In genomic region chr5:116652196-116652729, GRCh38 we compare ENCODE assay signal across 10 cellular contexts.
A peak's percentile ranks its signal among the peaks of the same experiment; 100 is the strongest.
DNase-seq lines count a peak whose midpoint lies in the region; ATAC-seq, FAIRE-seq and TF ChIP-seq lines count a peak whose summit lies in the region.
"Had no signal": no experiment of that assay in that cellular context is flagged by ENCODE, and none has a peak within 500 bp of the region (broad histone marks: within the 10 kb centered on the region; RNA-seq: fewer than 3 reads in every experiment).

No MANE protein-coding gene starts in this region.

- intact Hi-C loops in GM12878 (cut with micrococcal nuclease; ENCODE audit: unreplicated experiment) (loop anchor here (1.0 to 5.0 kb wide), 4 partner anchors 37 to 112 kb away; no protein-coding TSS in a partner anchor), kidney (cut with DNase I) (no loop called here), prostate gland (cut with DNase I) (no loop called here)

- CTCF ChIA-PET in GM12878 (lab: Yijun Ruan, JAX) = interaction anchor here (1.7 to 5.9 kb wide), 3 partner anchors 21 to 111 kb away, joined by 4 to 42 read pairs (median 18); partner anchors contain the start of gene SEMA6A

- 0% methylated on average over 7 of the region's 7 CpGs for WGBS in GM12878 (ENCODE audit: insufficient coverage, insufficient replicate concordance, low lambda C conversion rate, missing lambda C conversion rate)
- 38% methylated on average over 7 of the region's 7 CpGs for WGBS in prostate gland

- H3K4me3 ChIP-seq in GM12878 = no peak overlapping the region
- no peak overlapping the region for H3K4me3 ChIP-seq in kidney (ENCODE audit: low read length in 2 of 2)
- no peak overlapping the region for H3K4me3 ChIP-seq in prostate gland

- H3K27me3 ChIP-seq in GM12878 (replicated peaks in 1 of 2; ENCODE audit: control insufficient read depth in 2 of 2, insufficient read depth in 2 of 2, low read length in 1 of 2) (no peaks in the 10 kb centered on the region), prostate gland (replicated peaks; ENCODE audit: insufficient read depth) (no peaks in the 10 kb centered on the region)

- SMC1A ChIA-PET in GM12878 (lab: Charles Lee; ENCODE audit: uncharacterized antibody, unreplicated experiment) = interaction anchor here (0.8 to 17.6 kb wide), 17 partner anchors 15 to 515 kb away, joined by 3 to 394 read pairs (median 6); partner anchors contain the start of gene SEMA6A

- H3K4me2 ChIP-seq in GM12878 (ENCODE audit: control insufficient read depth, insufficient read depth) = peak overlapping the region; percentile 52

- no peaks in the 10 kb centered on the region; the same call in 2 of the 3 replicates for H3K9me3 ChIP-seq in GM12878 (replicated peaks; ENCODE audit: control insufficient read depth, insufficient read depth, low read length)
- no peaks in the 10 kb centered on the region for H3K9me3 ChIP-seq in kidney (ENCODE audit: control insufficient read depth in 1 of 2, low read length in 2 of 2)
- no peaks in the 10 kb centered on the region for H3K9me3 ChIP-seq in prostate gland

- POLR2A ChIA-PET in GM12878 (lab: Charles Lee) = interaction anchor here (0.6 to 6.0 kb wide), 13 partner anchors 16 to 298 kb away, joined by 3 to 40 read pairs (median 8); partner anchors contain the start of gene SEMA6A

- no peaks in the 10 kb centered on the region for H3K36me3 ChIP-seq in GM12878 (ENCODE audit: control insufficient read depth in 2 of 2, insufficient read depth in 2 of 2, low read length in 1 of 2)
- H3K36me3 ChIP-seq in kidney (ENCODE audit: control insufficient read depth in 1 of 2, insufficient read depth in 2 of 2, low read length in 2 of 2) = no peaks in the 10 kb centered on the region
- no peaks in the 10 kb centered on the region for H3K36me3 ChIP-seq in prostate gland

- RAD21 ChIA-PET in GM12878 (lab: Charles Lee; ENCODE audit: unreplicated experiment) = interaction anchor here (0.6 to 9.1 kb wide), 16 partner anchors 17 to 296 kb away, joined by 3 to 164 read pairs (median 4); partner anchors contain the start of gene SEMA6A

- H2AFZ ChIP-seq in GM12878 (ENCODE audit: control insufficient read depth, low read depth, low read length) = peak overlapping the region; percentile 63

- H3K4me1 ChIP-seq in GM12878 (ENCODE audit: control insufficient read depth, insufficient read depth, low read length) (peaks cover 12% of the 10 kb centered on the region), kidney (ENCODE audit: control insufficient read depth in 1 of 2, insufficient read depth in 1 of 2, low read depth in 1 of 2, low read length in 2 of 2) (no peaks in the 10 kb centered on the region), prostate gland (replicated peaks) (no peaks in the 10 kb centered on the region)

- no peaks in the 10 kb centered on the region for H4K20me1 ChIP-seq in GM12878 (ENCODE audit: control insufficient read depth, insufficient read depth)

- H3K27ac ChIP-seq in GM12878 (ENCODE audit: control insufficient read depth, insufficient read depth) (no peak overlapping the region; the same call in 1 of the 2 replicates), kidney (ENCODE audit: low read depth in 2 of 2, low read length in 2 of 2) (no peak overlapping the region), prostate gland (no peak overlapping the region)

- TF ChIP-seq EP300 in GM12878 (IDR thresholded peaks at IDR 0.05; ENCODE audit: borderline replicate concordance in 1 of 2, control insufficient read depth in 1 of 2, low read depth in 2 of 2, low read length in 2 of 2) = peak; percentile 81 to 90; a peak in 3 of 4 replicates

- ATAC-seq in HG03469 (IDR thresholded peaks at IDR 0.05; ENCODE audit: unreplicated experiment) (peak; percentile 88), GM12878 (peak; percentile 96)

- in situ Hi-C loops in GM12878 (cut with MboI) = loop anchor here (5.0 kb wide), 1 partner anchor 75 kb away; no protein-coding TSS in a partner anchor

- no peak for TF ChIP-seq RAD21 in GM12878 (IDR thresholded peaks at IDR 0.05; ENCODE audit: insufficient read depth, low read depth, low read length)

- no peak for TF ChIP-seq CTCF in GM12878 (IDR thresholded peaks at IDR 0.05 in 2 of 3, conservative IDR thresholded peaks at IDR 0.05 in 1 of 3; ENCODE audit: control insufficient read depth in 2 of 3, extremely low read depth in 1 of 3, insufficient read depth in 1 of 3, low read depth in 3 of 3, low read length in 3 of 3)
- TF ChIP-seq CTCF in kidney (IDR thresholded peaks at IDR 0.05; ENCODE audit: borderline replicate concordance, extremely low read depth, insufficient read depth) = no peak
- TF ChIP-seq CTCF in D721Med (IDR thresholded peaks at IDR 0.05; ENCODE audit: insufficient read depth, missing control alignments) = no peak
- TF ChIP-seq CTCF in prostate gland (IDR thresholded peaks at IDR 0.05) = no peak

- TF ChIP-seq POLR2A in GM12878 (IDR thresholded peaks at IDR 0.05; ENCODE audit: low read depth, low read length) (no peak), prostate gland (IDR thresholded peaks at IDR 0.05) (no peak)

- DNase-seq in NCI-H1417 (lab: John Stamatoyannopoulos, UW) (peak in 2 of 3 experiments; percentile 13 to 82), NCI-H1417 treated with DMSO at 0.1 percent for 48 hours (lab: John Stamatoyannopoulos, UW) (no peak), GM12878 (ENCODE audit: low read depth, low spot score) (peak; percentile 85), kidney (peak; percentile 69), D721Med (ENCODE audit: insufficient read length, low spot score) (no peak), prostate gland (ENCODE audit: low spot score) (no peak), 8988T (no peak)
- DNase-seq: activated B cell treated with CpG ODN at 0.5 μM for 24 hours had no signal

- no peaks in the 10 kb centered on the region for H3K79me2 ChIP-seq in GM12878 (ENCODE audit: control insufficient read depth, insufficient read depth, low read length)

- BruUV-seq in GM12878 (replicated peaks; lab: Mats Ljungman, UMichigan) = no TSS peak

- no peak overlapping the region for H3K9ac ChIP-seq in GM12878 (ENCODE audit: control insufficient read depth, insufficient read depth, low read length)
- H3K9ac ChIP-seq in kidney (ENCODE audit: low read length in 2 of 2) = no peak overlapping the region

- FAIRE-seq in GM12878 (lab: Jason Lieb, UNC) (peak; percentile 73), kidney (lab: Jason Lieb, UNC) (no peak), D721Med (lab: Jason Lieb, UNC) (no peak)
- FAIRE-seq: A204.1 had no signal

TF ChIP-seq in GM12878, 131 proteins besides CTCF, POLR2A, EP300 and RAD21 (continues in another document):
- TF ChIP-seq SMAD1 (IDR thresholded peaks at IDR 0.05; ENCODE audit: low read depth, partially characterized antibody) = peak; percentile 36
- no peak for TF ChIP-seq STAT1 (conservative IDR thresholded peaks at IDR 0.05)
- no peak; the same call in 1 of the 2 replicates for TF ChIP-seq SMC3 (IDR thresholded peaks at IDR 0.05; ENCODE audit: borderline replicate concordance, low read length)
- TF ChIP-seq STAT3 (IDR thresholded peaks at IDR 0.05; ENCODE audit: low read depth, low read length) = no peak; the same call in 1 of the 2 replicates
- TF ChIP-seq RUNX3 (IDR thresholded peaks at IDR 0.05; ENCODE audit: low read length) = peak; percentile 65; the same call in 1 of the 2 replicates
- TF ChIP-seq EED (IDR thresholded peaks at IDR 0.05; ENCODE audit: low read depth) = peak; percentile 88
- no peak for TF ChIP-seq SREBF1 (IDR thresholded peaks at IDR 0.05; ENCODE audit: low read length)
- peak; percentile 81 for TF ChIP-seq ATF2 (IDR thresholded peaks at IDR 0.05; ENCODE audit: low read length)
- TF ChIP-seq BRCA1 (IDR thresholded peaks at IDR 0.05; ENCODE audit: low read depth, low read length) = no peak
- TF ChIP-seq TAF1 (IDR thresholded peaks at IDR 0.05; ENCODE audit: borderline replicate concordance, low read depth, low read length) = peak; percentile 38
- peak; percentile 83; the same call in 1 of the 2 replicates for TF ChIP-seq WRNIP1 (IDR thresholded peaks at IDR 0.05; ENCODE audit: borderline replicate concordance, low read depth, low read length)
- peak; percentile 69 for TF ChIP-seq JUNB (IDR thresholded peaks at IDR 0.05)
- peak; percentile 72 for TF ChIP-seq BCL3 (IDR thresholded peaks at IDR 0.05; ENCODE audit: borderline replicate concordance, insufficient read depth, low read depth, low read length, poor library complexity, severe bottlenecking)
- no peak; the same call in none of the 2 replicates for TF ChIP-seq MXI1 (IDR thresholded peaks at IDR 0.05; ENCODE audit: low read depth, low read length)
- TF ChIP-seq NFIC (IDR thresholded peaks at IDR 0.05; ENCODE audit: low read depth, low read length) = peak; percentile 77; the same call in 1 of the 2 replicates
- TF ChIP-seq RELA (IDR thresholded peaks at IDR 0.05; ENCODE audit: borderline replicate concordance, partially characterized antibody) = no peak
- TF ChIP-seq BHLHE40 (IDR thresholded peaks at IDR 0.05; ENCODE audit: borderline replicate concordance in 1 of 2, low read depth in 2 of 2, low read length in 1 of 2) = peak; percentile 76 to 80
- TF ChIP-seq SUZ12 (IDR thresholded peaks at IDR 0.05; ENCODE audit: unreplicated experiment) = no peak
- peak; percentile 77; the same call in 1 of the 2 replicates for TF ChIP-seq PAX5 (IDR thresholded peaks at IDR 0.05; ENCODE audit: borderline replicate concordance, low read depth, low read length)
- TF ChIP-seq SP1 (IDR thresholded peaks at IDR 0.05; ENCODE audit: low read depth, low read length) = no peak

Comparison
In these comparisons a context has a peak if more than half of its experiments do, and no peak if none do; other contexts are left out.
1. DNase-seq: peak in NCI-H1417 (2 of 3), GM12878 (single experiment) and kidney (single experiment); none in NCI-H1417 treated with DMSO at 0.1 percent for 48 hours (single experiment), D721Med (single experiment), prostate gland (single experiment) and 8988T (single experiment).